8 cellular contexts compared by ENCODE assay signal in the genomic region with DNA sequence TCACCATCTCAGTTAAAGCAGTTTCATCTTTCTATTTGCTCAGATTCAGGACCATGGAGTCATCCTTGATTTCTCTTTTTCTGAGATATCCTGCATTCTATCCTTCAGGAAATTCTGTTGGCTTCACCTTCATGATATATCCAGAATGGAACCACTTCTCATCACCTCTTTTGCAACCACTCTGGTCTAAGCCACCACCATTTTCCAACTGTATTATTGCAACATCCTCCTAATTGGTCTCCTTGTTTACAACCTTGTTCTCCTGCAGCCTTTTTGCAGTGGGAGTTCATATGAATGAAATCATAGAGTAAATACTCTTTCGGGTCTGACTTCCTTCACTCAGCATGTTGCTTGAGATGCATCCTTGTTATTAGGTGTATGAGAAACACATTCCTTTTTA. TPM values are rescaled to one million over a fixed set of nuclear protein-coding genes. Genes with fewer than 3 reads are reported as not detected.
"Had no signal": no experiment of that assay in that cellular context is flagged by ENCODE, and none has a peak within 500 bp of the region (broad histone marks: within the 10 kb centered on the region; RNA-seq: fewer than 3 reads in every experiment).

No MANE protein-coding gene starts in this region.

- H3K36me3 Mint-ChIP-seq: IgD-negative memory B cell had no signal

- H3K4me3 Mint-ChIP-seq: H9, HFFc6, IgD-negative memory B cell had no signal

- H3K9ac ChIP-seq: GM23248 had no signal

- H3K4me3 ChIP-seq: GM23248 had no signal

- H3K27ac Mint-ChIP-seq: H9, HFFc6, IgD-negative memory B cell had no signal

- H2AFZ ChIP-seq: GM23248 had no signal

- DNase-seq: GM23248, GOT3, HCEC 1CT, HFFc6, KG1 had no signal

- H3K9me3 Mint-ChIP-seq: H9, HFFc6 had no signal

- H3K27ac ChIP-seq: GM23248, HL-60 had no signal

RNA-seq across cellular contexts. Expression of a gene that starts 3.4 kb away (rescaled TPM):
- polyA plus RNA-seq: IgD-negative memory B cell had no signal
